ENCODE assay signal across 17 cellular contexts in genomic region chr20:41456341-41456740, GRCh38.
"Had no signal": no experiment of that assay in that cellular context is flagged by ENCODE, and none has a peak within 500 bp of the region (broad histone marks: within the 10 kb centered on the region; RNA-seq: fewer than 3 reads in every experiment).

No MANE protein-coding gene starts in this region.

- H3K9ac ChIP-seq: parathyroid adenoma had no signal

- H3K4me1 ChIP-seq: adrenal gland, esophagus muscularis mucosa, left lung, tibial artery had no signal

- H3K27me3 ChIP-seq: adrenal gland, cardiac muscle cell, esophagus muscularis mucosa, left lung, tibial artery had no signal

- H3K4me3 ChIP-seq: adrenal gland, cardiac muscle cell, esophagus muscularis mucosa, left lung, tibial artery had no signal

- H3K27ac ChIP-seq: adrenal gland, cardiac muscle cell, esophagus muscularis mucosa, left lung, parathyroid adenoma, tibial artery had no signal

- ATAC-seq: left lung; stimulated activated memory B cell treated with anti-CD40 and anti-IgM and Interleukin-4, amounts not matched to agents 10 μg/mL and 1 μg/mL and 100 μg/mL, for 72 hours; WTC11 had no signal

- DNase-seq: activated CD4-positive, alpha-beta memory T cell treated with anti-CD3 and anti-CD28 coated beads, Interleukin-2, amount 10 ng/mL, durations not matched to agents 7 days and 5 days; activated CD4-positive, alpha-beta T cell treated with anti-CD3 and anti-CD28 coated beads for 4 hours; activated naive CD4-positive, alpha-beta T cell treated with anti-CD3 and anti-CD28 coated beads, Interleukin-2, amount 50 U/mL, for 16 hours; activated T-cell treated with anti-CD3 and anti-CD28 coated beads, Interleukin-2, amount 50 U/mL, for 24 hours; adrenal gland; hypothalamus; kidney; left lung; mammary epithelial cell; naive B cell; stimulated activated CD4-positive, alpha-beta T cell treated with anti-CD3 and anti-CD28 coated beads, Interleukin-2, amount 100 ng/mL, for 48 hours; tibial artery had no signal

- H2AFZ ChIP-seq: parathyroid adenoma had no signal

- H3K9me3 ChIP-seq: adrenal gland, esophagus muscularis mucosa, left lung, tibial artery had no signal
